10 cellular contexts compared by ENCODE assay signal in the genomic region with DNA sequence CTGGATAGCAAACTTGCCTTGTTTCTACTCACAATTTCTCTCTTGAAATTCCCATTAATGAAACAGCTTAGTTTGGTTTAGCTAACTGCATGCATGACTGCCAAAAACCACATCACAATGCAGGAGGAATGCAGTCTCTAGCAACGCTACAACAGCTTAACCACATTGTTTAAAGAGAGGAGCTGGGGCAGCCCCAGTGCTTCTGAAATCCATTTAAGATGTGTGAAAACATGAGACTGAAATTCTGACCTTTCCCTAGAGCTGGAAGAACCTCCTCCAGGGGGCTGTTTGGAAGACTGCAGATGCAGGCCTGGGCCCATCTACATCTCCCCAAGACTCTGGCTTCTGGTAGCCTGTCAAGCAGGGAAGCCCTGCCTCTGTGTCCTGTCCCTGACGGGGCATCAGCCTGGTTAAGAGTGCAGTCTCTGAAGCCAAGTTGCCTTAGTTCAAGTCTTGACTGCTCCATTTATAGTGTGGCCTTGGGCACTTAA.
A peak's percentile ranks its signal among the peaks of the same experiment; 100 is the strongest.
DNase-seq lines count a peak whose midpoint lies in the region; ATAC-seq and TF ChIP-seq lines count a peak whose summit lies in the region.
"Had no signal": no experiment of that assay in that cellular context is flagged by ENCODE, and none has a peak within 500 bp of the region (broad histone marks: within the 10 kb centered on the region; RNA-seq: fewer than 3 reads in every experiment).

No MANE protein-coding gene starts in this region.

- H3K4me2 ChIP-seq in neural progenitor cell, result peak overlapping the region; percentile 6

- H3K9me3 ChIP-seq in neural progenitor cell (ENCODE audit: low read depth), result no peaks in the 10 kb centered on the region
- H3K9me3 ChIP-seq in CD8-positive, alpha-beta T cell (ENCODE audit: low read length), result no peaks in the 10 kb centered on the region
- H3K9me3 ChIP-seq: vagina had no signal

- H3F3A ChIP-seq in neural progenitor cell (ENCODE audit: low read depth), result peaks cover 6% of the 10 kb centered on the region

- H3K27ac Mint-ChIP-seq in chondrocyte (ENCODE audit: unreplicated experiment), result no peak overlapping the region
- H3K27ac Mint-ChIP-seq in neural progenitor cell, result peak overlapping the region; percentile 83
- H3K27ac Mint-ChIP-seq in CD8-positive, alpha-beta T cell, result no peak overlapping the region

- POLR2A ChIA-PET in CD8-positive, alpha-beta T cell (lab: Charles Lee), result no interaction called here

- peaks cover 12% of the 10 kb centered on the region for H3K9me3 Mint-ChIP-seq in chondrocyte (ENCODE audit: low read depth)
- peaks cover 15% of the 10 kb centered on the region for H3K9me3 Mint-ChIP-seq in neural progenitor cell
- peaks cover 7% of the 10 kb centered on the region for H3K9me3 Mint-ChIP-seq in CD8-positive, alpha-beta T cell

- peak; percentile 91 for DNase-seq in EL
- no peak for DNase-seq in chondrocyte (ENCODE audit: low spot score)
- DNase-seq in neural progenitor cell (ENCODE audit: low spot score), result peak; percentile 79
- no peak for DNase-seq in CD8-positive, alpha-beta T cell
- no peak for DNase-seq in RPMI8226
- DNase-seq in NCI-H2081 (lab: John Stamatoyannopoulos, UW), result no peak
- DNase-seq in NK-92 treated with Interleukin-12 subunit alpha and Interleukin-12 subunit beta, amount 100 ng/mL, for 24 hours (lab: John Stamatoyannopoulos, UW), result no peak

- no peak overlapping the region for H3K4me3 ChIP-seq in neural progenitor cell
- H3K4me3 ChIP-seq in CD8-positive, alpha-beta T cell (ENCODE audit: low read depth, low read length), result no peak overlapping the region
- H3K4me3 ChIP-seq: vagina had no signal

- H3K9ac ChIP-seq in neural progenitor cell, result no peak overlapping the region

- H3K27me3 Mint-ChIP-seq in chondrocyte (ENCODE audit: low read depth), result no peaks in the 10 kb centered on the region
- no peaks in the 10 kb centered on the region for H3K27me3 Mint-ChIP-seq in neural progenitor cell (ENCODE audit: insufficient read depth, low read depth)
- no peaks in the 10 kb centered on the region for H3K27me3 Mint-ChIP-seq in CD8-positive, alpha-beta T cell (ENCODE audit: low read depth)

- H3K4me3 Mint-ChIP-seq in chondrocyte (ENCODE audit: unreplicated experiment) (no peak overlapping the region), neural progenitor cell (no peak overlapping the region)
- H3K4me3 Mint-ChIP-seq in CD8-positive, alpha-beta T cell, result no peak overlapping the region

- H3K36me3 Mint-ChIP-seq in chondrocyte (ENCODE audit: low read depth) (peaks cover 7% of the 10 kb centered on the region), neural progenitor cell (peaks cover 4% of the 10 kb centered on the region)
- H3K36me3 Mint-ChIP-seq in CD8-positive, alpha-beta T cell, result no peaks in the 10 kb centered on the region

- peaks cover 18% of the 10 kb centered on the region for H3K4me1 Mint-ChIP-seq in chondrocyte (ENCODE audit: low read depth)
- H3K4me1 Mint-ChIP-seq in neural progenitor cell, result peaks cover 20% of the 10 kb centered on the region
- H3K4me1 Mint-ChIP-seq in CD8-positive, alpha-beta T cell (ENCODE audit: low read depth), result peaks cover 10% of the 10 kb centered on the region

- no peaks in the 10 kb centered on the region for H3K27me3 ChIP-seq in neural progenitor cell
- no peaks in the 10 kb centered on the region for H3K27me3 ChIP-seq in CD8-positive, alpha-beta T cell (ENCODE audit: insufficient read depth, low read length)
- H3K27me3 ChIP-seq: vagina had no signal

- no peaks in the 10 kb centered on the region for H4K20me1 ChIP-seq in neural progenitor cell (ENCODE audit: low read depth)

- intact Hi-C loops in CD8-positive, alpha-beta T cell (cut with DNase I, micrococcal nuclease), result no loop called here

- peak; percentile 51 for ATAC-seq in HG03565 (IDR thresholded peaks at IDR 0.05; ENCODE audit: unreplicated experiment)
- ATAC-seq in CD8-positive, alpha-beta T cell, result no peak

- H3K27ac ChIP-seq in neural progenitor cell, result peak overlapping the region; percentile 63
- H3K27ac ChIP-seq in CD8-positive, alpha-beta T cell (ENCODE audit: low read depth, low read length), result no peak overlapping the region
- H3K27ac ChIP-seq: vagina, VCaP had no signal

- H2AFZ ChIP-seq in neural progenitor cell (replicated peaks), result no peak overlapping the region

- no peaks in the 10 kb centered on the region for H3K79me2 ChIP-seq in neural progenitor cell (ENCODE audit: low read depth)

- CTCF ChIA-PET in CD8-positive, alpha-beta T cell (lab: Charles Lee), result interaction anchor here (1.0 kb wide), 1 partner anchor 10 kb away, joined by 4 read pairs; no protein-coding TSS in a partner anchor

- H3K36me3 ChIP-seq in neural progenitor cell, result no peaks in the 10 kb centered on the region
- H3K36me3 ChIP-seq in CD8-positive, alpha-beta T cell (ENCODE audit: insufficient read depth, low read length), result no peaks in the 10 kb centered on the region
- H3K36me3 ChIP-seq: vagina had no signal

- TF ChIP-seq CTCF in chondrocyte (IDR thresholded peaks at IDR 0.05) (peak; percentile 31), neural progenitor cell (IDR thresholded peaks at IDR 0.05) (no peak)
- TF ChIP-seq CTCF in CD8-positive, alpha-beta T cell (IDR thresholded peaks at IDR 0.05), result no peak

- peaks cover 19% of the 10 kb centered on the region for H3K4me1 ChIP-seq in neural progenitor cell
- H3K4me1 ChIP-seq in CD8-positive, alpha-beta T cell (ENCODE audit: insufficient read depth, low read length), result no peaks in the 10 kb centered on the region
- H3K4me1 ChIP-seq: vagina had no signal

Comparison
In these comparisons a context has a peak if more than half of its experiments do, and no peak if none do; other contexts are left out.
1. DNase-seq: peak in EL (single experiment) and neural progenitor cell (single experiment); none in chondrocyte (single experiment), CD8-positive, alpha-beta T cell (0 of 7), RPMI8226 (single experiment), NCI-H2081 (0 of 2) and NK-92 treated with Interleukin-12 subunit alpha and Interleukin-12 subunit beta, amount 100 ng/mL, for 24 hours (single experiment).